ENCODE assay signal across 24 cellular contexts in genomic region chr4:140065393-140065792, GRCh38.
"Had no signal": no experiment of that assay in that cellular context is flagged by ENCODE, and none has a peak within 500 bp of the region (broad histone marks: within the 10 kb centered on the region; RNA-seq: fewer than 3 reads in every experiment).

No MANE protein-coding gene starts in this region.

- H3K27me3 ChIP-seq: heart left ventricle, neutrophil, ovary had no signal

- ATAC-seq: activated CD8-positive, alpha-beta T cell treated with anti-CD3 and anti-CD28 coated beads for 36 hours; activated T-cell treated with anti-CD3 and anti-CD28 coated beads, Interleukin-2, amount 50 U/mL, for 4 hours; activated T-helper 17 cell treated with anti-CD3 and anti-CD28 coated beads, Interleukin-2, amount 50 U/mL, for 72 hours; effector memory CD8-positive, alpha-beta T cell; heart left ventricle; left lobe of liver; lower lobe of right lung; sciatic nerve; stimulated activated naive CD8-positive, alpha-beta T cell treated with anti-CD3 and anti-CD28 coated beads, Interleukin-15, Interleukin-2, amounts not matched to agents 100 U/mL and 50 U/mL, for 24 hours had no signal

- H3K27ac ChIP-seq: lower lobe of right lung, neutrophil, thoracic aorta had no signal

- DNase-seq: activated B cell treated with CpG ODN at 0.5 μM for 24 hours; activated CD4-positive, alpha-beta T cell treated with anti-CD3 and anti-CD28 coated beads, Interleukin-2, amount 50 U/mL, for 1 hour; activated CD8-positive, alpha-beta T cell treated with anti-CD3 and anti-CD28 coated beads for 36 hours; activated gamma-delta T cell treated with Interleukin-2 at 50 U/mL for 16 hours; activated naive CD4-positive, alpha-beta T cell treated with anti-CD3 and anti-CD28 coated beads, Interleukin-2, amount 50 U/mL, for 16 hours; activated T-cell treated with anti-CD3 and anti-CD28 coated beads, Interleukin-2, amount 50 U/mL, for 4 hours; effector memory CD8-positive, alpha-beta T cell; erythroblast; foreskin fibroblast; heart left ventricle; kidney glomerular epithelial cell; lower lobe of right lung; mesendoderm; ovary; retina; stimulated activated CD4-positive, alpha-beta T cell treated with anti-CD3 and anti-CD28 coated beads, Interleukin-15, amount 100 ng/mL, for 24 hours; stimulated activated CD4-positive, alpha-beta T cell treated with anti-CD3 and anti-CD28 coated beads, Interleukin-2, amount 100 ng/mL, for 24 hours; stimulated activated naive CD8-positive, alpha-beta T cell treated with anti-CD3 and anti-CD28 coated beads, Interleukin-15, Interleukin-2, amounts not matched to agents 100 U/mL and 50 U/mL, for 24 hours; T-helper 1 cell had no signal

- H3K9me3 ChIP-seq: heart left ventricle, lower lobe of right lung, neutrophil, ovary, thoracic aorta had no signal

- H3K36me3 ChIP-seq: heart left ventricle, lower lobe of right lung, neutrophil, ovary, thoracic aorta had no signal

- H3K4me3 ChIP-seq: heart left ventricle, lower lobe of right lung, ovary, thoracic aorta had no signal
